ENCODE assay signal across 8 cellular contexts in the genomic region with DNA sequence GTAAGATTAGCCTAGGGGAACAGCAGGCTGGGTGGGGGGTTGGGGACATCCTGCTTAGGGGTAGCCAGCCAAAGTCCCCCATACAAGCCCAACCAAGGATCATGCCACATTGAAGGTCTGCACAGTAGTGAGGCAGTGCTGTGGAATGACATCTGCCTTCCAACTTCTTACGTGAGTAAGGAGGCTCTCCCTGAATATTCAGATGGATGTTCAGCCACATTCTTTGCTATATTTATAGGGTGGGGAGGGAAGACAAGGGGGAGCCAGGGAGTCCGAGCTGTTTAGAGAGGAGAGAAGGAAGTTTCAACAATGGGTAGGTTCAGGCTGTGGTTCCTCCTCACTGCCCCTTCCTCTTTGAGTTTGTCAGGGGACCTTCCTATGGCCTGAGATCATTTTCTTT. TPM values are rescaled to one million over a fixed set of nuclear protein-coding genes. Genes with fewer than 3 reads are reported as not detected.
A peak's percentile ranks its signal among the peaks of the same experiment; 100 is the strongest.
DNase-seq lines count a peak whose midpoint lies in the region; ATAC-seq, FAIRE-seq and TF ChIP-seq lines count a peak whose summit lies in the region.
"Had no signal": no experiment of that assay in that cellular context is flagged by ENCODE, and none has a peak within 500 bp of the region (broad histone marks: within the 10 kb centered on the region; RNA-seq: fewer than 3 reads in every experiment).

No MANE protein-coding gene starts in this region.

- H3K27me3 Mint-ChIP-seq in HFFc6 (ENCODE audit: insufficient read depth), result no peaks in the 10 kb centered on the region
- no peaks in the 10 kb centered on the region for H3K27me3 Mint-ChIP-seq in T-cell
- H3K27me3 Mint-ChIP-seq in stimulated activated memory B cell treated with anti-CD40 and anti-IgM and Interleukin-4, amounts not matched to agents 10 μg/mL and 1 μg/mL and 100 μg/mL, for 72 hours, result no peaks in the 10 kb centered on the region

- CTCF ChIA-PET in T-cell (lab: Charles Lee), result interaction anchor here (0.6 to 1.7 kb wide), 7 partner anchors 8 to 101 kb away, joined by 3 to 6 read pairs (median 4); no protein-coding TSS in a partner anchor

- no peak for ATAC-seq in T-cell (replicated peaks in 1 of 4)
- peak; percentile 37 for ATAC-seq in gastroesophageal sphincter
- ATAC-seq in stimulated activated memory B cell treated with anti-CD40 and anti-IgM and Interleukin-4, amounts not matched to agents 10 μg/mL and 1 μg/mL and 100 μg/mL, for 72 hours, result no peak

- peaks cover 71% of the 10 kb centered on the region for H3K4me1 Mint-ChIP-seq in HFFc6 (ENCODE audit: low read depth)
- H3K4me1 Mint-ChIP-seq in T-cell, result peaks cover 90 to 93% (median 92%) of the 10 kb centered on the region in 3 donors
- H3K4me1 Mint-ChIP-seq in stimulated activated memory B cell treated with anti-CD40 and anti-IgM and Interleukin-4, amounts not matched to agents 10 μg/mL and 1 μg/mL and 100 μg/mL, for 72 hours, result peaks cover 85% of the 10 kb centered on the region

- no peaks in the 10 kb centered on the region for H3K9me3 Mint-ChIP-seq in HFFc6
- no peaks in the 10 kb centered on the region for H3K9me3 Mint-ChIP-seq in T-cell
- H3K9me3 Mint-ChIP-seq in stimulated activated memory B cell treated with anti-CD40 and anti-IgM and Interleukin-4, amounts not matched to agents 10 μg/mL and 1 μg/mL and 100 μg/mL, for 72 hours, result no peaks in the 10 kb centered on the region

- 0 to 35% methylated on average over 1 to 2 of the region's 2 CpGs for WGBS in gastroesophageal sphincter (ENCODE audit: low coverage in 1 of 2), 2 donors

- no peak for TF ChIP-seq EP300 in gastroesophageal sphincter (IDR thresholded peaks at IDR 0.05)

- no peak for TF ChIP-seq POLR2A in gastroesophageal sphincter (IDR thresholded peaks at IDR 0.05)
- no peak for TF ChIP-seq POLR2A in H54 (IDR thresholded peaks at IDR 0.05; ENCODE audit: low read depth, low read length)

- FAIRE-seq in H54 (lab: Jason Lieb, UNC), result no peak
- FAIRE-seq: frontal cortex had no signal

- H3K36me3 ChIP-seq in gastroesophageal sphincter, result no peaks in the 10 kb centered on the region

- H3K27ac Mint-ChIP-seq in HFFc6, result peak overlapping the region; percentile 93
- H3K27ac Mint-ChIP-seq in T-cell, result peak overlapping the region; percentile 96 to 97
- peak overlapping the region; percentile 74 for H3K27ac Mint-ChIP-seq in stimulated activated memory B cell treated with anti-CD40 and anti-IgM and Interleukin-4, amounts not matched to agents 10 μg/mL and 1 μg/mL and 100 μg/mL, for 72 hours

- H3K4me3 ChIP-seq in gastroesophageal sphincter, result no peak overlapping the region

- H3K4me3 Mint-ChIP-seq in HFFc6 (peak overlapping the region; percentile 78), T-cell (peak overlapping the region; percentile 37 to 65 (median 62))
- H3K4me3 Mint-ChIP-seq in stimulated activated memory B cell treated with anti-CD40 and anti-IgM and Interleukin-4, amounts not matched to agents 10 μg/mL and 1 μg/mL and 100 μg/mL, for 72 hours, result peak overlapping the region; percentile 68

- DNase-seq in HFFc6 (peak; percentile 70), T-cell (no peak), NCI-H128 (lab: John Stamatoyannopoulos, UW; ENCODE audit: unreplicated experiment) (no peak), H54 (ENCODE audit: insufficient read length, low spot score) (no peak)
- DNase-seq in activated CD4-positive, alpha-beta T cell treated with anti-CD3 and anti-CD28 coated beads, Interleukin-2, amount 50 U/mL, for 4 hours, result no peak

- H3K4me1 ChIP-seq in gastroesophageal sphincter, result peaks cover 0 to 93% (median 13%) of the 10 kb centered on the region in 3 donors

- H3K36me3 Mint-ChIP-seq in HFFc6 (ENCODE audit: low read depth) (peaks cover 11% of the 10 kb centered on the region; the same call in 1 of the 2 replicates), T-cell (peaks cover 15% of the 10 kb centered on the region)
- H3K36me3 Mint-ChIP-seq in stimulated activated memory B cell treated with anti-CD40 and anti-IgM and Interleukin-4, amounts not matched to agents 10 μg/mL and 1 μg/mL and 100 μg/mL, for 72 hours, result peaks cover 2% of the 10 kb centered on the region

- peak overlapping the region; percentile 47 to 71 (median 59) for H3K27ac ChIP-seq in gastroesophageal sphincter

- no peaks in the 10 kb centered on the region for H3K27me3 ChIP-seq in gastroesophageal sphincter

- H3K9me3 ChIP-seq in gastroesophageal sphincter, result no peaks in the 10 kb centered on the region

- POLR2A ChIA-PET in T-cell (lab: Charles Lee), result no interaction called here

- TF ChIP-seq CTCF in HFFc6 (IDR thresholded peaks at IDR 0.05) (no peak), gastroesophageal sphincter (IDR thresholded peaks at IDR 0.05) (no peak)

RNA-seq across cellular contexts. Expression of a gene that starts 29.7 kb away (rescaled TPM):
- total RNA-seq in HFFc6 (2021; fragmentation: NEBNext Ultra II Directional; extraction: Animal tissue kit (Norgen Biotek cat#: 25700)), result 100 to 1,000 TPM; 410 to 540 (median 485) TPM
- 100 to 1,000 TPM; 324 to 383 (median 348) TPM for total RNA-seq in T-cell
- 100 to 1,000 TPM; 191 to 355 (median 269) TPM for total RNA-seq in gastroesophageal sphincter
